In genomic region chr12:5377997-5378596, GRCh38 we compare ENCODE assay signal across 1 cellular context.
A peak's percentile ranks its signal among the peaks of the same experiment; 100 is the strongest.
TF ChIP-seq lines count a peak whose summit lies in the region.

No MANE protein-coding gene starts in this region.

TF ChIP-seq in K562, 482 proteins besides CTCF, POLR2A, EP300 and RAD21 (continued from another document):
- TF ChIP-seq PBX2 (CRISPR knock-in tag; IDR thresholded peaks at IDR 0.05; ENCODE audit: low read depth), result no peak
- peak; percentile 80 for TF ChIP-seq PBX2 (tag; conservative IDR thresholded peaks at IDR 0.05; ENCODE audit: low read depth)
- no peak for TF ChIP-seq ETS2 (tag; IDR thresholded peaks at IDR 0.05; ENCODE audit: borderline replicate concordance, poor library complexity, severe bottlenecking)
- TF ChIP-seq TFE3 (CRISPR knock-in tag; IDR thresholded peaks at IDR 0.05), result peak; percentile 22; the same call in 1 of the 2 replicates
TF ChIP-seq in K562: peak in this region for 3.
